In genomic region chr7:129671276-129671675, GRCh38 we compare ENCODE assay signal across 16 cellular contexts. TPM values are rescaled to one million over a fixed set of nuclear protein-coding genes. Genes with fewer than 3 reads are reported as not detected.
DNase-seq lines count a peak whose midpoint lies in the region; TF ChIP-seq lines count a peak whose summit lies in the region.
"Had no signal": no experiment of that assay in that cellular context is flagged by ENCODE, and none has a peak within 500 bp of the region (broad histone marks: within the 10 kb centered on the region; RNA-seq: fewer than 3 reads in every experiment).

No MANE protein-coding gene starts in this region.

- peaks cover 6% of the 10 kb centered on the region for H3K4me1 ChIP-seq in BE2C
- H3K4me1 ChIP-seq in endocrine pancreas (ENCODE audit: control insufficient read depth, insufficient read depth, low read length): peaks cover 12% of the 10 kb centered on the region
- H3K4me1 ChIP-seq in suprapubic skin: no peaks in the 10 kb centered on the region

- DNase-seq in BE2C (peak; percentile 19), DMS153 treated with DMSO at 0.1 percent for 48 hours (lab: John Stamatoyannopoulos, UW; ENCODE audit: unreplicated experiment) (peak; percentile 58), NCI-H2227 (lab: John Stamatoyannopoulos, UW; ENCODE audit: unreplicated experiment) (peak; percentile 68), NCI-H1092 (lab: John Stamatoyannopoulos, UW) (no peak), CD1c-positive myeloid dendritic cell (ENCODE audit: extremely low spot score) (no peak), suprapubic skin (ENCODE audit: low spot score in 2 of 2) (no peak)
- DNase-seq: CD4-positive, CD25-positive, alpha-beta regulatory T cell; DMS 273 treated with DMSO at 0.1 percent for 48 hours; HCEC 1CT; KG1; NCI-H1105; NCI-H1694; T-helper 1 cell had no signal

- TF ChIP-seq EP300 in suprapubic skin (IDR thresholded peaks at IDR 0.05): no peak

- no peak overlapping the region for H3K27ac ChIP-seq in suprapubic skin
- H3K27ac ChIP-seq: SJSA1 had no signal

- H3K36me3 ChIP-seq in BE2C (peaks cover 16% of the 10 kb centered on the region), endocrine pancreas (ENCODE audit: control insufficient read depth, insufficient read depth, low read length) (peaks cover 3% of the 10 kb centered on the region), suprapubic skin (peaks cover 40% of the 10 kb centered on the region)

- H3K4me3 ChIP-seq in BE2C (ENCODE audit: low read depth, low read length) (no peak overlapping the region), endocrine pancreas (ENCODE audit: control insufficient read depth, insufficient read depth, low read length) (peak overlapping the region; percentile 40), suprapubic skin (no peak overlapping the region)
- H3K4me3 ChIP-seq: GM23338, SJSA1 had no signal

- no peak for TF ChIP-seq CTCF in BE2C (IDR thresholded peaks at IDR 0.05; ENCODE audit: low read depth, low read length)
- TF ChIP-seq CTCF in suprapubic skin (IDR thresholded peaks at IDR 0.05): no peak

- WGBS in suprapubic skin: 77% methylated on average over 9 of the region's 9 CpGs

- no peak for TF ChIP-seq POLR2A in suprapubic skin (IDR thresholded peaks at IDR 0.05)

- H3K27me3 ChIP-seq in BE2C (no peaks in the 10 kb centered on the region), endocrine pancreas (ENCODE audit: control insufficient read depth, insufficient read depth, low read length) (no peaks in the 10 kb centered on the region), suprapubic skin (no peaks in the 10 kb centered on the region)
- H3K27me3 ChIP-seq: SJSA1 had no signal

- no peak overlapping the region for H3K9ac ChIP-seq in endocrine pancreas (ENCODE audit: control insufficient read depth, insufficient read depth, low read length)

- no peaks in the 10 kb centered on the region for H3K9me3 ChIP-seq in BE2C
- H3K9me3 ChIP-seq in endocrine pancreas (ENCODE audit: control insufficient read depth, low read length): peaks cover 2% of the 10 kb centered on the region
- no peaks in the 10 kb centered on the region for H3K9me3 ChIP-seq in suprapubic skin

RNA-seq across cellular contexts. Expression of gene NRF1, which starts 59.8 kb away (rescaled TPM):
- 19.9 TPM for polyA plus RNA-seq in BE2C (2012; ENCODE audit: insufficient read depth, insufficient read length, low read depth)
- 10 to 100 TPM; 11.7 to 33.2 (median 15.5) TPM for total RNA-seq in suprapubic skin

Comparison
In these comparisons a context has a peak if more than half of its experiments do, and no peak if none do; other contexts are left out.
1. DNase-seq: peak in BE2C (single experiment), DMS153 treated with DMSO at 0.1 percent for 48 hours (single experiment) and NCI-H2227 (single experiment); none in NCI-H1092 (single experiment), CD1c-positive myeloid dendritic cell (single experiment) and suprapubic skin (0 of 2).